ENCODE assay signal across 21 cellular contexts in genomic region chr3:112779558-112780480, GRCh38.
DNase-seq lines count a peak whose midpoint lies in the region; ATAC-seq, FAIRE-seq and TF ChIP-seq lines count a peak whose summit lies in the region.
"Had no signal": no experiment of that assay in that cellular context is flagged by ENCODE, and none has a peak within 500 bp of the region (broad histone marks: within the 10 kb centered on the region; RNA-seq: fewer than 3 reads in every experiment).

No MANE protein-coding gene starts in this region.

- intact Hi-C loops in left ventricle myocardium superior (cut with micrococcal nuclease) = no loop called here

- TF ChIP-seq POLR2A in H54 (IDR thresholded peaks at IDR 0.05; ENCODE audit: low read depth, low read length) = no peak

- DNase-seq in H54 (ENCODE audit: insufficient read length, low spot score) (no peak), coronary artery (ENCODE audit: low spot score) (no peak), left ventricle myocardium superior (no peak), GF-D8 (lab: John Stamatoyannopoulos, UW) (no peak)
- no peak for DNase-seq in stimulated activated CD4-positive, alpha-beta T cell treated with anti-CD3 and anti-CD28 coated beads, Interleukin-1b, Interleukin-23, amount 100 ng/mL, for 48 hours
- DNase-seq: activated CD4-positive, alpha-beta T cell treated with anti-CD3 and anti-CD28 coated beads, Interleukin-2, amount 50 U/mL, for 4 hours; activated T-cell treated with anti-CD3 and anti-CD28 coated beads for 4 hours; DMS 273 treated with DMSO at 0.1 percent for 48 hours; endodermal cell; gastrocnemius medialis; MV-4-11; naive thymus-derived CD8-positive, alpha-beta T cell; NCI-H2081 treated with DMSO at 0.1 percent for 48 hours; NCI-H510A treated with DMSO at 0.1 percent for 48 hours; testis had no signal

- no peak for TF ChIP-seq CTCF in coronary artery (IDR thresholded peaks at IDR 0.05)

- ATAC-seq in left ventricle myocardium superior = peak; percentile 58
- ATAC-seq in HG03457 (IDR thresholded peaks at IDR 0.05; ENCODE audit: unreplicated experiment) = no peak
- no peak for ATAC-seq in HG03135 (IDR thresholded peaks at IDR 0.05; ENCODE audit: unreplicated experiment)
- ATAC-seq: gastrocnemius medialis; naive thymus-derived CD8-positive, alpha-beta T cell had no signal

- no peak overlapping the region for H3K4me3 ChIP-seq in coronary artery
- no peak overlapping the region for H3K4me3 ChIP-seq in skin epidermis
- H3K4me3 ChIP-seq: gastrocnemius medialis, lung, testis had no signal

- H3K27ac ChIP-seq in coronary artery (peak overlapping the region; percentile 34 to 48), skin epidermis (peak overlapping the region in 18 of 21 experiments; percentile 4 to 79 (median 40))
- H3K27ac ChIP-seq: gastrocnemius medialis, parathyroid adenoma, VCaP had no signal

- peak; percentile 20 for FAIRE-seq in H54 (lab: Jason Lieb, UNC)
